8 cellular contexts compared by ENCODE assay signal in genomic region chr7:48090095-48090805, GRCh38. TPM values are rescaled to one million over a fixed set of nuclear protein-coding genes. Genes with fewer than 3 reads are reported as not detected.
A peak's percentile ranks its signal among the peaks of the same experiment; 100 is the strongest.
DNase-seq lines count a peak whose midpoint lies in the region; ATAC-seq and TF ChIP-seq lines count a peak whose summit lies in the region.

No MANE protein-coding gene starts in this region.

- H3K4me2 ChIP-seq in KMS-11 (peak overlapping the region; percentile 72), Karpas-422 (ENCODE audit: low read depth, low read length, poor library complexity, severe bottlenecking) (no peak overlapping the region)

- H3K9me3 ChIP-seq in ectodermal cell (ENCODE audit: control insufficient read depth, low read length) (no peaks in the 10 kb centered on the region), Karpas-422 (ENCODE audit: low read length) (no peaks in the 10 kb centered on the region)

- H3K27ac ChIP-seq in KMS-11 (no peak overlapping the region), ectodermal cell (ENCODE audit: insufficient read depth, low read depth, low read length, poor library complexity, severe bottlenecking) (no peak overlapping the region), Karpas-422 (ENCODE audit: low read length) (no peak overlapping the region)

- DNase-seq in A172 (ENCODE audit: low spot score) (peak; percentile 45), mucosa of gallbladder (ENCODE audit: low spot score) (peak; percentile 47), epidermal melanocyte (ENCODE audit: insufficient read length, low spot score) (no peak), Karpas-422 (no peak)
- DNase-seq in stimulated activated CD4-positive, alpha-beta T cell treated with anti-CD3 and anti-CD28 coated beads, Interleukin-15, amount 100 ng/mL, for 24 hours = no peak

- no peak for ATAC-seq in GM18868 (IDR thresholded peaks at IDR 0.05; ENCODE audit: unreplicated experiment)

- H3K36me3 ChIP-seq in KMS-11 (ENCODE audit: insufficient read depth) = no peaks in the 10 kb centered on the region
- no peaks in the 10 kb centered on the region for H3K36me3 ChIP-seq in ectodermal cell (ENCODE audit: control insufficient read depth, insufficient read depth, low read length)
- no peaks in the 10 kb centered on the region for H3K36me3 ChIP-seq in Karpas-422 (ENCODE audit: insufficient read depth, low read length)

- peaks cover 40% of the 10 kb centered on the region for H3K4me1 ChIP-seq in KMS-11 (ENCODE audit: low read depth, poor library complexity, severe bottlenecking)
- H3K4me1 ChIP-seq in ectodermal cell (ENCODE audit: control insufficient read depth, insufficient read depth, low read length) = peaks cover 14% of the 10 kb centered on the region
- peaks cover 39% of the 10 kb centered on the region for H3K4me1 ChIP-seq in Karpas-422 (ENCODE audit: low read length)

- H3K79me2 ChIP-seq in KMS-11 (ENCODE audit: insufficient read depth, low read depth) = no peaks in the 10 kb centered on the region
- no peaks in the 10 kb centered on the region for H3K79me2 ChIP-seq in Karpas-422 (ENCODE audit: low read length)

- WGBS in ectodermal cell, 2 experiments = 1% methylated on average over 28 of the region's 28 CpGs

- no peak for TF ChIP-seq CTCF in KMS-11 (conservative IDR thresholded peaks at IDR 0.05; ENCODE audit: low read depth, low read length)

- H2AFZ ChIP-seq in KMS-11 (ENCODE audit: low read depth) (peak overlapping the region; percentile 97; the same call in 1 of the 2 replicates), Karpas-422 (ENCODE audit: low read length) (no peak overlapping the region)

- H3K27me3 ChIP-seq in KMS-11 (ENCODE audit: insufficient read depth, low read depth) (no peaks in the 10 kb centered on the region), ectodermal cell (ENCODE audit: control insufficient read depth, insufficient read depth, low read length, poor library complexity, severe bottlenecking) (peaks cover 16% of the 10 kb centered on the region), Karpas-422 (ENCODE audit: low read length) (no peaks in the 10 kb centered on the region)

- H3K4me3 ChIP-seq in KMS-11 (IDR thresholded peaks at IDR 0.05; ENCODE audit: insufficient read depth, low read depth, low read length) (no peak overlapping the region), ectodermal cell (ENCODE audit: insufficient read depth, low read depth, low read length) (peak overlapping the region; percentile 67), Karpas-422 (ENCODE audit: low read length) (no peak overlapping the region)

- no peaks in the 10 kb centered on the region for H3K9me2 ChIP-seq in Karpas-422 (replicated peaks; ENCODE audit: insufficient read depth, low read length)

- no peaks in the 10 kb centered on the region for H4K20me1 ChIP-seq in KMS-11 (ENCODE audit: insufficient read depth)
- H4K20me1 ChIP-seq in Karpas-422 (ENCODE audit: insufficient read depth, low read depth, low read length) = no peaks in the 10 kb centered on the region

- H3K9ac ChIP-seq in KMS-11 (no peak overlapping the region; the same call in 1 of the 2 replicates), Karpas-422 (ENCODE audit: low read length) (no peak overlapping the region)

RNA-seq across cellular contexts. Expression of gene UPP1, which starts 1.2 kb away (rescaled TPM):
- total RNA-seq in A172 (2014; rRNA removed; shearing (Covaris generic)) = 13.3 and 21.5 TPM in 2 replicates
- polyA plus RNA-seq in ectodermal cell (2013, experiment 1 of 4) = 15.8 TPM
- polyA plus RNA-seq in ectodermal cell (2013, experiment 2 of 4) = 11.6 TPM
- polyA plus RNA-seq in ectodermal cell (2013, experiment 3 of 4) = 12.9 TPM
- 11.8 TPM for polyA plus RNA-seq in ectodermal cell (2013, experiment 4 of 4)
- 16.8 TPM for total RNA-seq in mucosa of gallbladder
- 2.0 and 14.5 TPM in 2 replicates for total RNA-seq in Karpas-422 (2014; rRNA removed; shearing (Covaris generic); ENCODE audit: low replicate concordance)

RNA-seq across cellular contexts. Expression of gene C7orf57, which starts 54.9 kb away (rescaled TPM):
- total RNA-seq in A172 (2014; rRNA removed; shearing (Covaris generic)) = 0.62 and 1.6 TPM in 2 replicates
- polyA plus RNA-seq in ectodermal cell (2013, experiment 1 of 4) = not detected
- polyA plus RNA-seq in ectodermal cell (2013, experiment 2 of 4) = not detected
- 0.27 TPM for polyA plus RNA-seq in ectodermal cell (2013, experiment 3 of 4)
- polyA plus RNA-seq in ectodermal cell (2013, experiment 4 of 4) = 0.12 TPM
- not detected for total RNA-seq in mucosa of gallbladder
- not detected in 2 replicates for total RNA-seq in Karpas-422 (2014; rRNA removed; shearing (Covaris generic); ENCODE audit: low replicate concordance)

Comparison
In these comparisons a context has a peak if more than half of its experiments do, and no peak if none do; other contexts are left out.
1. DNase-seq: peak in A172 (single experiment) and mucosa of gallbladder (single experiment); none in epidermal melanocyte (single experiment), Karpas-422 (single experiment) and stimulated activated CD4-positive, alpha-beta T cell treated with anti-CD3 and anti-CD28 coated beads, Interleukin-15, amount 100 ng/mL, for 24 hours (single experiment).